In genomic region chr11:78575478-78575877, GRCh38 we compare ENCODE assay signal across 8 cellular contexts. TPM values are rescaled to one million over a fixed set of nuclear protein-coding genes. Genes with fewer than 3 reads are reported as not detected.
DNase-seq lines count a peak whose midpoint lies in the region; ATAC-seq, FAIRE-seq and TF ChIP-seq lines count a peak whose summit lies in the region.

No MANE protein-coding gene starts in this region.

- H3K4me1 ChIP-seq in heart right ventricle (peaks cover 0 to 34% (median 17%) of the 10 kb centered on the region in 9 donors), GM12878 (ENCODE audit: control insufficient read depth, insufficient read depth, low read length) (no peaks in the 10 kb centered on the region), mesendoderm (ENCODE audit: control insufficient read depth, low read depth, low read length) (no peaks in the 10 kb centered on the region), urinary bladder (ENCODE audit: insufficient read depth) (no peaks in the 10 kb centered on the region)

- no peak overlapping the region for H2BK5ac ChIP-seq in mesendoderm (ENCODE audit: low read length)

- no peak overlapping the region for H3K56ac ChIP-seq in mesendoderm (ENCODE audit: low read length)

- H3K79me1 ChIP-seq in mesendoderm (ENCODE audit: low read length): peaks cover 2% of the 10 kb centered on the region

- H3K27ac ChIP-seq in heart right ventricle: peak overlapping the region in 9 of 10 donors; percentile 68 to 87 (median 85)
- H3K27ac ChIP-seq in GM12878 (ENCODE audit: control insufficient read depth, insufficient read depth): no peak overlapping the region
- H3K27ac ChIP-seq in mesendoderm (ENCODE audit: low read depth, low read length): no peak overlapping the region
- peak overlapping the region; percentile 30 for H3K27ac ChIP-seq in urinary bladder (ENCODE audit: low read depth)

- SMC1A ChIA-PET in GM12878 (lab: Charles Lee; ENCODE audit: uncharacterized antibody, unreplicated experiment): interaction anchor here (1.1 to 5.6 kb wide), 5 partner anchors 10 to 348 kb away, joined by 3 to 62 read pairs (median 8); partner anchors contain the start of gene GAB2

- no peak for TF ChIP-seq POLR2A in GM12878 (IDR thresholded peaks at IDR 0.05; ENCODE audit: low read depth, low read length)

- CTCF ChIA-PET in GM12878 (lab: Yijun Ruan, JAX): interaction anchor here (0.6 to 5.1 kb wide), 8 partner anchors 9 to 347 kb away, joined by 3 to 70 read pairs (median 6); partner anchors contain the start of gene GAB2

- ATAC-seq in heart right ventricle (no peak), GM12878 (no peak)

- H3K36me3 ChIP-seq in heart right ventricle: peaks cover 0 to 10% (median under 1%) of the 10 kb centered on the region in 9 donors
- peaks cover 0 to 4% of the 10 kb centered on the region in 2 experiments; a peak in 1 of 4 replicates for H3K36me3 ChIP-seq in GM12878 (ENCODE audit: control insufficient read depth in 2 of 2, insufficient read depth in 2 of 2, low read length in 1 of 2)
- no peaks in the 10 kb centered on the region for H3K36me3 ChIP-seq in mesendoderm (ENCODE audit: control insufficient read depth, insufficient read depth, low read length)
- peaks cover 3% of the 10 kb centered on the region for H3K36me3 ChIP-seq in urinary bladder (ENCODE audit: insufficient read depth)

- no peak overlapping the region for H2BK15ac ChIP-seq in mesendoderm (replicated peaks; ENCODE audit: low read depth)

- H4K8ac ChIP-seq in mesendoderm (ENCODE audit: low read depth, low read length): no peak overlapping the region

- no peak for FAIRE-seq in GM12878 (lab: Jason Lieb, UNC)

- H3K4me2 ChIP-seq in GM12878 (ENCODE audit: control insufficient read depth, insufficient read depth): peak overlapping the region; percentile 98
- H3K4me2 ChIP-seq in mesendoderm (ENCODE audit: low read length): peak overlapping the region; percentile 97

- TF ChIP-seq CTCF in heart right ventricle (IDR thresholded peaks at IDR 0.05) (no peak), GM12878 (IDR thresholded peaks at IDR 0.05 in 2 of 3, conservative IDR thresholded peaks at IDR 0.05 in 1 of 3; ENCODE audit: control insufficient read depth in 2 of 3, extremely low read depth in 1 of 3, insufficient read depth in 1 of 3, low read depth in 3 of 3, low read length in 3 of 3) (no peak)

- H3K4me3 ChIP-seq in heart right ventricle (peak overlapping the region; percentile 56 to 96 (median 76)), GM12878 (peak overlapping the region; percentile 82; the same call in 1 of the 2 replicates), mesendoderm (ENCODE audit: low read length) (no peak overlapping the region), urinary bladder (ENCODE audit: low read depth, low read length) (peak overlapping the region; percentile 68)

- no peak for TF ChIP-seq RAD21 in GM12878 (IDR thresholded peaks at IDR 0.05; ENCODE audit: insufficient read depth, low read depth, low read length)

- H3K4ac ChIP-seq in mesendoderm (ENCODE audit: low read depth, low read length): no peak overlapping the region

- no peak overlapping the region for H3K18ac ChIP-seq in mesendoderm (ENCODE audit: low read length)

- DNase-seq in heart right ventricle (no peak), cardiac septum (ENCODE audit: low spot score) (no peak), GM12878 (ENCODE audit: low read depth, low spot score) (no peak), mesendoderm (peak; percentile 28), NAMALWA (ENCODE audit: low spot score) (no peak), iPS-NIHi7 (ENCODE audit: extremely low spot score) (no peak)
- DNase-seq in effector CD4-positive, alpha-beta T cell: no peak

- H4K5ac ChIP-seq in mesendoderm (ENCODE audit: low read length): no peak overlapping the region

- RAD21 ChIA-PET in GM12878 (lab: Charles Lee; ENCODE audit: unreplicated experiment): interaction anchor here (4.0 kb wide), 1 partner anchor 11 kb away, joined by 49 read pairs; no protein-coding TSS in a partner anchor

- BruUV-seq in GM12878 (replicated peaks; lab: Mats Ljungman, UMichigan): no TSS peak

- H3K27me3 ChIP-seq in heart right ventricle: peaks cover 0 to 2% (median 0%) of the 10 kb centered on the region in 7 donors
- no peaks in the 10 kb centered on the region; a peak in 1 of 4 replicates for H3K27me3 ChIP-seq in GM12878 (replicated peaks in 1 of 2; ENCODE audit: control insufficient read depth in 2 of 2, insufficient read depth in 2 of 2, low read length in 1 of 2)
- H3K27me3 ChIP-seq in mesendoderm (ENCODE audit: insufficient read depth, low read length, poor library complexity): no peaks in the 10 kb centered on the region

- H3K23ac ChIP-seq in mesendoderm (ENCODE audit: low read length): no peak overlapping the region

- peak overlapping the region; percentile 100 for H2AFZ ChIP-seq in GM12878 (ENCODE audit: control insufficient read depth, low read depth, low read length)

- WGBS in heart right ventricle, 2 donors: 49 to 57% methylated on average over 10 of the region's 10 CpGs
- WGBS in GM12878 (ENCODE audit: insufficient coverage, insufficient replicate concordance, low lambda C conversion rate, missing lambda C conversion rate): 80% methylated on average over 10 of the region's 10 CpGs
- WGBS in mesendoderm (ENCODE audit: extremely low coverage, insufficient coverage, low lambda C conversion rate): 100% methylated on average over 1 of the region's 10 CpGs
- WGBS in urinary bladder: 57% methylated on average over 10 of the region's 10 CpGs

- H3K9me3 ChIP-seq in heart right ventricle (no peaks in the 10 kb centered on the region), GM12878 (replicated peaks; ENCODE audit: control insufficient read depth, insufficient read depth, low read length) (no peaks in the 10 kb centered on the region; the same call in 2 of the 3 replicates)

- H3K79me2 ChIP-seq in GM12878 (ENCODE audit: control insufficient read depth, insufficient read depth, low read length) (peaks cover 23% of the 10 kb centered on the region), mesendoderm (ENCODE audit: control insufficient read depth, insufficient read depth, low read length) (peaks cover 15% of the 10 kb centered on the region)

- intact Hi-C loops in heart right ventricle (cut with DNase I): loop anchor here in 1 of 10 donors (10.0 kb wide), 1 partner anchor 431 kb away; no protein-coding TSS in a partner anchor
- intact Hi-C loops in cardiac septum (cut with DNase I): no loop called here
- intact Hi-C loops in GM12878 (cut with micrococcal nuclease; ENCODE audit: unreplicated experiment): no loop called here

- H2AK5ac ChIP-seq in mesendoderm (ENCODE audit: low read length): no peak overlapping the region

- POLR2A ChIA-PET in GM12878 (lab: Charles Lee): interaction anchor here (1.4 kb wide), 1 partner anchor 11 kb away, joined by 3 read pairs; no protein-coding TSS in a partner anchor

- H2BK120ac ChIP-seq in mesendoderm (ENCODE audit: low read depth, low read length): no peak overlapping the region

- H3K9ac ChIP-seq in GM12878 (ENCODE audit: control insufficient read depth, insufficient read depth, low read length): peak overlapping the region; percentile 79; the same call in 1 of the 2 replicates
- H3K9ac ChIP-seq in mesendoderm (ENCODE audit: low read length): peak overlapping the region; percentile 86

- in situ Hi-C loops in GM12878 (cut with MboI): no loop called here

- no peak for TF ChIP-seq EP300 in GM12878 (IDR thresholded peaks at IDR 0.05; ENCODE audit: borderline replicate concordance in 1 of 2, control insufficient read depth in 1 of 2, low read depth in 2 of 2, low read length in 2 of 2)

- no peaks in the 10 kb centered on the region for H4K20me1 ChIP-seq in GM12878 (ENCODE audit: control insufficient read depth, insufficient read depth)

RNA-seq across cellular contexts. Expression of gene NARS2, which starts 0.8 kb away (rescaled TPM):
- total RNA-seq in heart right ventricle (10 to 100 TPM; 14.8 to 20.1 (median 16.7) TPM), cardiac septum (9.9 TPM), GM12878 (2014; rRNA removed) (26.3 and 34.3 TPM in 2 replicates), GM12878 (2014; rRNA removed; fragmentation: Illumina TruSeq; extraction: Trizol) (34.0 and 34.7 TPM in 2 replicates), GM12878 (2021) (23.0 and 23.3 TPM in 2 replicates), urinary bladder (17.6 TPM)
- polyA plus RNA-seq in heart right ventricle (10 to 100 TPM; 12.4 to 18.7 TPM), GM12878 (2011; rRNA removed) (38.6 and 58.8 TPM in 2 replicates), GM12878 (2014; fragmentation: Illumina TruSeq; extraction: Trizol) (29.6 and 30.3 TPM in 2 replicates), GM12878 (2014; fragmentation: Nextera tagmentation; extraction: Ambion mirVana) (10 to 100 TPM; 41.3 to 42.0 TPM), GM12878 (2014; rRNA removed) (18.9 and 22.2 TPM in 2 replicates), GM12878 (2016; fragmentation: Nextera tagmentation; extraction: Ambion mirVana) (10 to 100 TPM; 41.9 to 45.3 TPM), urinary bladder (10.7 TPM)
- 79.0 and 88.5 TPM in 2 replicates for total RNA-seq in GM12878 (2013; cell fraction: nucleolus; rRNA removed)
- polyA plus RNA-seq in GM12878 (2011; ENCODE audit: low read depth): 8.9 TPM
- polyA plus RNA-seq in GM12878 (2011; cell fraction: cytosol; rRNA removed): 11.6 and 12.9 TPM in 2 replicates
- polyA plus RNA-seq in GM12878 (2011; cell fraction: nucleus; rRNA removed): 18.0 and 20.2 TPM in 2 replicates
- 20.1 and 22.9 TPM in 2 replicates for polyA plus RNA-seq in GM12878 (2012)
- 16.3 and 20.9 TPM in 2 replicates for polyA minus RNA-seq in GM12878 (2011; rRNA and poly(A)+ RNA removed)
- 8.7 and 9.5 TPM in 2 replicates for polyA minus RNA-seq in GM12878 (2011; cell fraction: cytosol; rRNA and poly(A)+ RNA removed)
- polyA minus RNA-seq in GM12878 (2011; cell fraction: nucleus; rRNA and poly(A)+ RNA removed): 25.4 and 36.5 TPM in 2 replicates
- polyA plus RNA-seq in mesendoderm (2013, experiment 1 of 2): 32.7 TPM
- 31.4 TPM for polyA plus RNA-seq in mesendoderm (2013, experiment 2 of 2)

Comparison
In these comparisons a context has a peak if more than half of its experiments do, and no peak if none do; other contexts are left out.
1. H3K27ac ChIP-seq: peak in heart right ventricle (9 of 10) and urinary bladder (single experiment); none in GM12878 (single experiment) and mesendoderm (single experiment).